Comparison of ENCODE assay signal across 1 cellular context in the genomic region with DNA sequence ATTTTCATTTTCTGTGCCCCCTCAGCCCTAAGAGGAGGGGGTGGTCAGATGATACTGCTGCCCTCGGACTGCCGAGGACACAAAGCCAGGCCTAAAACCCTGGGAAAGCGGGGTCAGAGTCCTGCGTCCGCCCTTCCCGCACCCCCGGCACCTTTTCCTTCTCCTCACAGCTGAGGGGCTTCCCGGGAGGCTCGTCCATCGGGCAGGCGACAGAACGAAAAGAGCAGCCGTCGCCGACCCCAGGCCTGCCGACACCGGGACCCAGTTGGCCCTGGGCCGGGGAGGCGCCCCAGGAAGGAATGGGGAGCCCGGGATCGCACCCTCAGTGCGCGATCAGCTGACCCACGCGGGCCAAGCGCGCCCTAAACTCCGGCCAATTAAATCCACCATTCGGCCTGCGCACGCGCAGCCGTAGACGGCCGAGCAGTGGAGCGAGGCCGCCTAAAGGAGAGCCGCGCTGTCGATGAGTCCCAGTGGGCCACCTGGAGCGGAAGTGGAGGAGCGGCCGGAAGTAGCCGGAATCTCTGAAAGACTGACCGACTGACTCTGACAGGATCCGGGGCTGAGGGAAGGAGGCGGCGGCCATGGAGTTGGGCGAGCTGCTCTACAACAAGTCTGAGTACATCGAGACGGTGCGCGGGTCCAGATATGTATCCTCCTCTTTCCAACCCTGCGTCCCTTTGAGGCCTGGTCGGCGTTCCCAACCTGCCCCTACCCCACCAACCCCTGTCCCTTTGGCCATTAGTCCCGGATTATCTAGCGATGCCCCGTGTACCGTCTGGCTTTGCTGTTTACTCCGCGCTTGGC.
TF ChIP-seq lines count a peak whose summit lies in the region.

A gene (plus strand): TSS at position 508 of the 807 bp plus-strand sequence. CDS start 77 bp downstream, at position 585.
A gene (minus strand): TSS at position 352 of the 807 bp plus-strand sequence. CDS start 153 bp downstream, at position 199.

TF ChIP-seq in HepG2, 621 proteins besides CTCF, POLR2A, EP300 and RAD21 (continued from another document and continues in another):
- TF ChIP-seq NR2F6 (IDR thresholded peaks at IDR 0.05) (peak; percentile 35; the same call in 1 of the 2 replicates), NR2F6 (CRISPR knock-in tag; IDR thresholded peaks at IDR 0.05) (no peak; the same call in 1 of the 2 replicates), ZNF674 (CRISPR knock-in tag; IDR thresholded peaks at IDR 0.05; ENCODE audit: low read depth) (no peak; the same call in 1 of the 2 replicates), BRD4 (CRISPR knock-in tag; IDR thresholded peaks at IDR 0.05) (peak; percentile 97), ZBTB7A (CRISPR knock-in tag; IDR thresholded peaks at IDR 0.05) (peak; percentile 48; the same call in 1 of the 2 replicates), ZNF816 (CRISPR knock-in tag; IDR thresholded peaks at IDR 0.05; ENCODE audit: borderline replicate concordance) (peak; percentile 91; the same call in 1 of the 2 replicates), SRF (IDR thresholded peaks at IDR 0.05; ENCODE audit: low read depth, low read length) (peak; percentile 99), CC2D1A (CRISPR knock-in tag; IDR thresholded peaks at IDR 0.05) (no peak), RBFOX2 (IDR thresholded peaks at IDR 0.05; ENCODE audit: low read depth, low read length) (peak; percentile 99), ZNF572 (CRISPR knock-in tag; IDR thresholded peaks at IDR 0.05) (peak; percentile 93), U2AF2 (IDR thresholded peaks at IDR 0.05; ENCODE audit: low read depth, low read length) (peak; percentile 36; the same call in 1 of the 2 replicates), SSRP1 (CRISPR knock-in tag; IDR thresholded peaks at IDR 0.05) (no peak), ZFP90 (CRISPR knock-in tag; IDR thresholded peaks at IDR 0.05; ENCODE audit: borderline replicate concordance) (peak; percentile 98), ZNF260 (CRISPR knock-in tag; IDR thresholded peaks at IDR 0.05; ENCODE audit: borderline replicate concordance, low read depth) (peak; percentile 78; the same call in 1 of the 2 replicates), TCF12 (IDR thresholded peaks at IDR 0.05) (no peak), TCF12 (CRISPR knock-in tag; IDR thresholded peaks at IDR 0.05) (peak; percentile 97), REPIN1 (CRISPR knock-in tag; IDR thresholded peaks at IDR 0.05; ENCODE audit: borderline replicate concordance, low read depth) (peak; percentile 99), CREB1 (IDR thresholded peaks at IDR 0.05) (peak; percentile 83), CREB1 (CRISPR knock-in tag; IDR thresholded peaks at IDR 0.05) (peak; percentile 86), ZNF431 (CRISPR knock-in tag; IDR thresholded peaks at IDR 0.05; ENCODE audit: borderline replicate concordance, low read depth) (peak; percentile 86), ESRRA (CRISPR knock-in tag; IDR thresholded peaks at IDR 0.05; ENCODE audit: low read depth) (peak; percentile 89), ZSCAN9 (CRISPR knock-in tag; IDR thresholded peaks at IDR 0.05; ENCODE audit: borderline replicate concordance) (peak; percentile 85), SRY (CRISPR knock-in tag; IDR thresholded peaks at IDR 0.05) (peak; percentile 91), ZNF660 (CRISPR knock-in tag; IDR thresholded peaks at IDR 0.05; ENCODE audit: borderline replicate concordance, low read depth) (peak; percentile 64; the same call in 1 of the 2 replicates), ZFP41 (CRISPR knock-in tag; IDR thresholded peaks at IDR 0.05; ENCODE audit: borderline replicate concordance) (no peak; the same call in 1 of the 2 replicates), MZF1 (CRISPR knock-in tag; IDR thresholded peaks at IDR 0.05; ENCODE audit: borderline replicate concordance) (no peak; the same call in 1 of the 2 replicates), HHEX (CRISPR knock-in tag; IDR thresholded peaks at IDR 0.05) (peak; percentile 39; the same call in 1 of the 2 replicates), CHCHD3 (CRISPR knock-in tag; IDR thresholded peaks at IDR 0.05) (0 out of 2 replicates have a peak, but pooled peaks have one; percentile 17), ZBTB20 (CRISPR knock-in tag; IDR thresholded peaks at IDR 0.05; ENCODE audit: borderline replicate concordance, low read depth) (peak; percentile 83; the same call in 1 of the 2 replicates), KDM5B (CRISPR knock-in tag; IDR thresholded peaks at IDR 0.05; ENCODE audit: borderline replicate concordance) (peak; percentile 99), KDM1A (CRISPR knock-in tag; IDR thresholded peaks at IDR 0.05) (no peak), TGIF2 (CRISPR knock-in tag; IDR thresholded peaks at IDR 0.05) (peak; percentile 43)
- TF ChIP-seq, protein P1, sequence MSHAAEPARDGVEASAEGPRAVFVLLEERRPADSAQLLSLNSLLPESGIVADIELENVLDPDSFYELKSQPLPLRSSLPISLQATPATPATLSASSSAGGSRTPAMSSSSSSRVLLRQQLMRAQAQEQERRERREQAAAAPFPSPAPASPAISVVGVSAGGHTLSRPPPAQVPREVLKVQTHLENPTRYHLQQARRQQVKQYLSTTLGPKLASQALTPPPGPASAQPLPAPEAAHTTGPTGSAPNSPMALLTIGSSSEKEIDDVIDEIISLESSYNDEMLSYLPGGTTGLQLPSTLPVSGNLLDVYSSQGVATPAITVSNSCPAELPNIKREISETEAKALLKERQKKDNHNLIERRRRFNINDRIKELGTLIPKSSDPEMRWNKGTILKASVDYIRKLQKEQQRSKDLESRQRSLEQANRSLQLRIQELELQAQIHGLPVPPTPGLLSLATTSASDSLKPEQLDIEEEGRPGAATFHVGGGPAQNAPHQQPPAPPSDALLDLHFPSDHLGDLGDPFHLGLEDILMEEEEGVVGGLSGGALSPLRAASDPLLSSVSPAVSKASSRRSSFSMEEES (CRISPR knock-in tag; IDR thresholded peaks at IDR 0.05) = peak; percentile 90
- TF ChIP-seq, protein P2, sequence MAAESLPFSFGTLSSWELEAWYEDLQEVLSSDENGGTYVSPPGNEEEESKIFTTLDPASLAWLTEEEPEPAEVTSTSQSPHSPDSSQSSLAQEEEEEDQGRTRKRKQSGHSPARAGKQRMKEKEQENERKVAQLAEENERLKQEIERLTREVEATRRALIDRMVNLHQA (CRISPR knock-in tag; IDR thresholded peaks at IDR 0.05) = 0 out of 2 replicates have a peak, but pooled peaks have one; percentile 71
- TF ChIP-seq, protein P3, sequence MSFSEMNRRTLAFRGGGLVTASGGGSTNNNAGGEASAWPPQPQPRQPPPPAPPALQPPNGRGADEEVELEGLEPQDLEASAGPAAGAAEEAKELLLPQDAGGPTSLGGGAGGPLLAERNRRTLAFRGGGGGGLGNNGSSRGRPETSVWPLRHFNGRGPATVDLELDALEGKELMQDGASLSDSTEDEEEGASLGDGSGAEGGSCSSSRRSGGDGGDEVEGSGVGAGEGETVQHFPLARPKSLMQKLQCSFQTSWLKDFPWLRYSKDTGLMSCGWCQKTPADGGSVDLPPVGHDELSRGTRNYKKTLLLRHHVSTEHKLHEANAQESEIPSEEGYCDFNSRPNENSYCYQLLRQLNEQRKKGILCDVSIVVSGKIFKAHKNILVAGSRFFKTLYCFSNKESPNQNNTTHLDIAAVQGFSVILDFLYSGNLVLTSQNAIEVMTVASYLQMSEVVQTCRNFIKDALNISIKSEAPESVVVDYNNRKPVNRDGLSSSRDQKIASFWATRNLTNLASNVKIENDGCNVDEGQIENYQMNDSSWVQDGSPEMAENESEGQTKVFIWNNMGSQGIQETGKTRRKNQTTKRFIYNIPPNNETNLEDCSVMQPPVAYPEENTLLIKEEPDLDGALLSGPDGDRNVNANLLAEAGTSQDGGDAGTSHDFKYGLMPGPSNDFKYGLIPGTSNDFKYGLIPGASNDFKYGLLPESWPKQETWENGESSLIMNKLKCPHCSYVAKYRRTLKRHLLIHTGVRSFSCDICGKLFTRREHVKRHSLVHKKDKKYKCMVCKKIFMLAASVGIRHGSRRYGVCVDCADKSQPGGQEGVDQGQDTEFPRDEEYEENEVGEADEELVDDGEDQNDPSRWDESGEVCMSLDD (CRISPR knock-in tag; IDR thresholded peaks at IDR 0.05; ENCODE audit: borderline replicate concordance) = peak; percentile 100
- TF ChIP-seq, protein P4, sequence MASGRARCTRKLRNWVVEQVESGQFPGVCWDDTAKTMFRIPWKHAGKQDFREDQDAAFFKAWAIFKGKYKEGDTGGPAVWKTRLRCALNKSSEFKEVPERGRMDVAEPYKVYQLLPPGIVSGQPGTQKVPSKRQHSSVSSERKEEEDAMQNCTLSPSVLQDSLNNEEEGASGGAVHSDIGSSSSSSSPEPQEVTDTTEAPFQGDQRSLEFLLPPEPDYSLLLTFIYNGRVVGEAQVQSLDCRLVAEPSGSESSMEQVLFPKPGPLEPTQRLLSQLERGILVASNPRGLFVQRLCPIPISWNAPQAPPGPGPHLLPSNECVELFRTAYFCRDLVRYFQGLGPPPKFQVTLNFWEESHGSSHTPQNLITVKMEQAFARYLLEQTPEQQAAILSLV (CRISPR knock-in tag; IDR thresholded peaks at IDR 0.05; ENCODE audit: borderline replicate concordance) = peak; percentile 97
- TF ChIP-seq, protein P5, sequence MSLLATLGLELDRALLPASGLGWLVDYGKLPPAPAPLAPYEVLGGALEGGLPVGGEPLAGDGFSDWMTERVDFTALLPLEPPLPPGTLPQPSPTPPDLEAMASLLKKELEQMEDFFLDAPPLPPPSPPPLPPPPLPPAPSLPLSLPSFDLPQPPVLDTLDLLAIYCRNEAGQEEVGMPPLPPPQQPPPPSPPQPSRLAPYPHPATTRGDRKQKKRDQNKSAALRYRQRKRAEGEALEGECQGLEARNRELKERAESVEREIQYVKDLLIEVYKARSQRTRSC (CRISPR knock-in tag; IDR thresholded peaks at IDR 0.05; ENCODE audit: low read depth) = peak; percentile 98; the same call in 1 of the 2 replicates
- TF ChIP-seq, protein P6, sequence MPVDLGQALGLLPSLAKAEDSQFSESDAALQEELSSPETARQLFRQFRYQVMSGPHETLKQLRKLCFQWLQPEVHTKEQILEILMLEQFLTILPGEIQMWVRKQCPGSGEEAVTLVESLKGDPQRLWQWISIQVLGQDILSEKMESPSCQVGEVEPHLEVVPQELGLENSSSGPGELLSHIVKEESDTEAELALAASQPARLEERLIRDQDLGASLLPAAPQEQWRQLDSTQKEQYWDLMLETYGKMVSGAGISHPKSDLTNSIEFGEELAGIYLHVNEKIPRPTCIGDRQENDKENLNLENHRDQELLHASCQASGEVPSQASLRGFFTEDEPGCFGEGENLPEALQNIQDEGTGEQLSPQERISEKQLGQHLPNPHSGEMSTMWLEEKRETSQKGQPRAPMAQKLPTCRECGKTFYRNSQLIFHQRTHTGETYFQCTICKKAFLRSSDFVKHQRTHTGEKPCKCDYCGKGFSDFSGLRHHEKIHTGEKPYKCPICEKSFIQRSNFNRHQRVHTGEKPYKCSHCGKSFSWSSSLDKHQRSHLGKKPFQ (CRISPR knock-in tag; IDR thresholded peaks at IDR 0.05; ENCODE audit: insufficient replicate concordance) = no peak
- TF ChIP-seq, protein P7, sequence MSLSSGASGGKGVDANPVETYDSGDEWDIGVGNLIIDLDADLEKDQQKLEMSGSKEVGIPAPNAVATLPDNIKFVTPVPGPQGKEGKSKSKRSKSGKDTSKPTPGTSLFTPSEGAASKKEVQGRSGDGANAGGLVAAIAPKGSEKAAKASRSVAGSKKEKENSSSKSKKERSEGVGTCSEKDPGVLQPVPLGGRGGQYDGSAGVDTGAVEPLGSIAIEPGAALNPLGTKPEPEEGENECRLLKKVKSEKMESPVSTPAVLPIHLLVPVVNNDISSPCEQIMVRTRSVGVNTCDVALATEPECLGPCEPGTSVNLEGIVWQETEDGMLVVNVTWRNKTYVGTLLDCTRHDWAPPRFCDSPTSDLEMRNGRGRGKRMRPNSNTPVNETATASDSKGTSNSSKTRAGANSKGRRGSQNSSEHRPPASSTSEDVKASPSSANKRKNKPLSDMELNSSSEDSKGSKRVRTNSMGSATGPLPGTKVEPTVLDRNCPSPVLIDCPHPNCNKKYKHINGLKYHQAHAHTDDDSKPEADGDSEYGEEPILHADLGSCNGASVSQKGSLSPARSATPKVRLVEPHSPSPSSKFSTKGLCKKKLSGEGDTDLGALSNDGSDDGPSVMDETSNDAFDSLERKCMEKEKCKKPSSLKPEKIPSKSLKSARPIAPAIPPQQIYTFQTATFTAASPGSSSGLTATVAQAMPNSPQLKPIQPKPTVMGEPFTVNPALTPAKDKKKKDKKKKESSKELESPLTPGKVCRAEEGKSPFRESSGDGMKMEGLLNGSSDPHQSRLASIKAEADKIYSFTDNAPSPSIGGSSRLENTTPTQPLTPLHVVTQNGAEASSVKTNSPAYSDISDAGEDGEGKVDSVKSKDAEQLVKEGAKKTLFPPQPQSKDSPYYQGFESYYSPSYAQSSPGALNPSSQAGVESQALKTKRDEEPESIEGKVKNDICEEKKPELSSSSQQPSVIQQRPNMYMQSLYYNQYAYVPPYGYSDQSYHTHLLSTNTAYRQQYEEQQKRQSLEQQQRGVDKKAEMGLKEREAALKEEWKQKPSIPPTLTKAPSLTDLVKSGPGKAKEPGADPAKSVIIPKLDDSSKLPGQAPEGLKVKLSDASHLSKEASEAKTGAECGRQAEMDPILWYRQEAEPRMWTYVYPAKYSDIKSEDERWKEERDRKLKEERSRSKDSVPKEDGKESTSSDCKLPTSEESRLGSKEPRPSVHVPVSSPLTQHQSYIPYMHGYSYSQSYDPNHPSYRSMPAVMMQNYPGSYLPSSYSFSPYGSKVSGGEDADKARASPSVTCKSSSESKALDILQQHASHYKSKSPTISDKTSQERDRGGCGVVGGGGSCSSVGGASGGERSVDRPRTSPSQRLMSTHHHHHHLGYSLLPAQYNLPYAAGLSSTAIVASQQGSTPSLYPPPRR (CRISPR knock-in tag; IDR thresholded peaks at IDR 0.05; ENCODE audit: borderline replicate concordance) = peak; percentile 86
- TF ChIP-seq, protein P8, sequence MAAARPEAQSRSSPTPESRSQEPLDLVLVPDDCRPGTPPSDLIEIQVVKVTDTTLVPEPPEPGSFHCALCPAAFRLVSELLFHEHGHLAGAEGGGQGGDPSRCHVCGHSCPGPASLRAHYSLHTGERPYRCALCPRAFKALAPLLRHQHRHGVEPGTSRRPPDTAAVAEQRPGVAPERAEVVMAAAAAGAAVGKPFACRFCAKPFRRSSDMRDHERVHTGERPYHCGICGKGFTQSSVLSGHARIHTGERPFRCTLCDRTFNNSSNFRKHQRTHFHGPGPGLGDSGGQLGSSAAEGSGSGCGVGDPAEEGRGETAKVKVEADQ (CRISPR knock-in tag; IDR thresholded peaks at IDR 0.05; ENCODE audit: borderline replicate concordance) = peak; percentile 71
- TF ChIP-seq, protein P9, sequence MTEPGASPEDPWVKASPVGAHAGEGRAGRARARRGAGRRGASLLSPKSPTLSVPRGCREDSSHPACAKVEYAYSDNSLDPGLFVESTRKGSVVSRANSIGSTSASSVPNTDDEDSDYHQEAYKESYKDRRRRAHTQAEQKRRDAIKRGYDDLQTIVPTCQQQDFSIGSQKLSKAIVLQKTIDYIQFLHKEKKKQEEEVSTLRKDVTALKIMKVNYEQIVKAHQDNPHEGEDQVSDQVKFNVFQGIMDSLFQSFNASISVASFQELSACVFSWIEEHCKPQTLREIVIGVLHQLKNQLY (CRISPR knock-in tag; IDR thresholded peaks at IDR 0.05) = no peak
